ENCODE assay signal across 24 cellular contexts in genomic region chr18:32287249-32287648, GRCh38.
DNase-seq lines count a peak whose midpoint lies in the region; ATAC-seq and TF ChIP-seq lines count a peak whose summit lies in the region.
"Had no signal": no experiment of that assay in that cellular context is flagged by ENCODE, and none has a peak within 500 bp of the region (broad histone marks: within the 10 kb centered on the region; RNA-seq: fewer than 3 reads in every experiment).

No MANE protein-coding gene starts in this region.

- DNase-seq in Ammon's horn (ENCODE audit: low spot score) (peak; percentile 28), H7 (peak; percentile 19), fibroblast of mammary gland (ENCODE audit: low read depth) (peak; percentile 27), left kidney (ENCODE audit: low read depth, low spot score) (peak; percentile 46), omental fat pad (ENCODE audit: low spot score) (no peak), Kasumi-1 (lab: John Stamatoyannopoulos, UW) (no peak)
- DNase-seq in activated T-cell treated with anti-CD3 and anti-CD28 coated beads, Interleukin-2, amount 50 U/mL, for 1 hour: no peak
- DNase-seq: activated CD4-positive, alpha-beta T cell treated with anti-CD3 and anti-CD28 coated beads, Interleukin-2, amount 50 U/mL, for 48 hours; activated CD4-positive, CD25-positive, alpha-beta regulatory T cell; activated CD8-positive, alpha-beta memory T cell treated with anti-CD3 and anti-CD28 coated beads, Interleukin-2, amount 50 U/mL, for 4 hours; amniotic stem cell; H9; left lung; NCI-H1436; NCI-H2081 treated with DMSO at 0.1 percent for 48 hours; sigmoid colon; stimulated activated CD4-positive, alpha-beta T cell treated with anti-CD3 and anti-CD28 coated beads, Interleukin-12 subunit alpha, Interleukin-12 subunit beta, amount 100 ng/mL, for 4 hours; stimulated activated CD4-positive, alpha-beta T cell treated with anti-CD3 and anti-CD28 coated beads, Interleukin-4, amount 100 ng/mL, for 24 hours; transverse colon had no signal

- H3K36me3 ChIP-seq in H7 (replicated peaks; ENCODE audit: control insufficient read depth, insufficient read depth, low read length): no peaks in the 10 kb centered on the region
- H3K36me3 ChIP-seq: BLaER1, breast epithelium, neutrophil had no signal

- H3K27me3 ChIP-seq in H7 (ENCODE audit: control insufficient read depth, insufficient read depth, low read length): no peaks in the 10 kb centered on the region
- H3K27me3 ChIP-seq: BLaER1, breast epithelium, left lung, neutrophil, sigmoid colon, transverse colon had no signal

- ATAC-seq in omental fat pad (ENCODE audit: low FRiP score): no peak
- ATAC-seq: activated T-helper 17 cell treated with anti-CD3 and anti-CD28 coated beads, Interleukin-2, amount 50 U/mL, for 72 hours; left lung had no signal

- TF ChIP-seq CTCF in fibroblast of mammary gland (conservative IDR thresholded peaks at IDR 0.05; ENCODE audit: control insufficient read depth, insufficient read depth, low read depth, low read length): no peak
- no peak for TF ChIP-seq CTCF in omental fat pad (IDR thresholded peaks at IDR 0.05)

- H3K4me3 ChIP-seq in H7 (ENCODE audit: insufficient read depth, low read depth, low read length) (no peak overlapping the region), fibroblast of mammary gland (ENCODE audit: control insufficient read depth, low read depth, low read length) (no peak overlapping the region)
- H3K4me3 ChIP-seq: BLaER1, breast epithelium, left lung, sigmoid colon, SK-N-MC, transverse colon had no signal

Comparison
In these comparisons a context has a peak if more than half of its experiments do, and no peak if none do; other contexts are left out.
1. DNase-seq: peak in Ammon's horn (single experiment), H7 (single experiment), fibroblast of mammary gland (single experiment) and left kidney (single experiment); none in omental fat pad (single experiment), Kasumi-1 (0 of 2) and activated T-cell treated with anti-CD3 and anti-CD28 coated beads, Interleukin-2, amount 50 U/mL, for 1 hour (single experiment).